Comparison of ENCODE assay signal across 1 cellular context in genomic region chr1:211603713-211604112, GRCh38.
TF ChIP-seq lines count a peak whose summit lies in the region.

No MANE protein-coding gene starts in this region.

TF ChIP-seq in WTC11, 78 proteins besides CTCF, POLR2A, EP300 and RAD21 (continued from another document):
- TF ChIP-seq JAZF1 (CRISPR knock-in tag; IDR thresholded peaks at IDR 0.05): no peak
- TF ChIP-seq TEAD4 (CRISPR knock-in tag; IDR thresholded peaks at IDR 0.05): no peak
- TF ChIP-seq, protein P1, sequence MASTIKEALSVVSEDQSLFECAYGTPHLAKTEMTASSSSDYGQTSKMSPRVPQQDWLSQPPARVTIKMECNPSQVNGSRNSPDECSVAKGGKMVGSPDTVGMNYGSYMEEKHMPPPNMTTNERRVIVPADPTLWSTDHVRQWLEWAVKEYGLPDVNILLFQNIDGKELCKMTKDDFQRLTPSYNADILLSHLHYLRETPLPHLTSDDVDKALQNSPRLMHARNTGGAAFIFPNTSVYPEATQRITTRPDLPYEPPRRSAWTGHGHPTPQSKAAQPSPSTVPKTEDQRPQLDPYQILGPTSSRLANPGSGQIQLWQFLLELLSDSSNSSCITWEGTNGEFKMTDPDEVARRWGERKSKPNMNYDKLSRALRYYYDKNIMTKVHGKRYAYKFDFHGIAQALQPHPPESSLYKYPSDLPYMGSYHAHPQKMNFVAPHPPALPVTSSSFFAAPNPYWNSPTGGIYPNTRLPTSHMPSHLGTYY (CRISPR knock-in tag; IDR thresholded peaks at IDR 0.05): no peak
- no peak for TF ChIP-seq SP1 (CRISPR knock-in tag; conservative IDR thresholded peaks at IDR 0.05)
- TF ChIP-seq ZNF396 (CRISPR knock-in tag; IDR thresholded peaks at IDR 0.05; ENCODE audit: borderline replicate concordance): no peak
- no peak for TF ChIP-seq MLX (CRISPR knock-in tag; IDR thresholded peaks at IDR 0.05)
- no peak for TF ChIP-seq TP53 (CRISPR knock-in tag; IDR thresholded peaks at IDR 0.05)
